In the genomic region with DNA sequence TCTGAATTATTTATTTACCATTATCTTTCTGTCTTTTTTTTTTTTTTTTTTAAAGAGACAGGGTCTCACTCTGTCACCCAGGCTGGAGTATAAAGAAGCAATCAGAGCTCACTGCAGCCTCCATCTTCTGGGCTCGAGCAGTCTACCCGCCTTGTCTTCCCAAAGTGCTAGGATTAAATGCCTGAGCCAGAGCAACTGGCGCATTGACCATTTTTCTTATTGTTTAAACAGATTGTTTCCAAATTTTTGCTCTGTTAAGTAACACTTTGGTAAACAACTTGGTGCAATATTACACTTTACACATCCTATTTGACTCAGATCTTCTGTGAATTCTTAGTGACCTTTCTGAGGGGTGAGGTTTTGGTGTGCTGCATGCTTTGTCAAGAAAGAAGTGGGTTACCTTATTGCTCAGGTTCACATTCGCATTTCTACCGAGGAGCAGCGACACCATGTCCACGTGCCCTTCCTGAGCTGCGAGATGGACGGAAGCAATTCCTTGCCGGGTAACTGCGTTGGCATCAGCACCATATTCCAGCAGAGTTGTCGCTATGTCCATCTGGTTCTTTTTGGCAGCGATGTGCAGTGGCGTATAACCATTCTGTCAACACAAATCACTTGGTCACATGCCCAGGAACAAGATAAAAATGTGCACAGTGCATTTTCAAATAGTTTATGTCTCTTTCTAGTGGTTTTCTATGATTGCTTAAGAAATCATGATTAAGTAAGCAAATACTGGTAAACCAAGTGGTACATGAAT, we compare ENCODE assay signal across 15 cellular contexts.
A peak's percentile ranks its signal among the peaks of the same experiment; 100 is the strongest.
DNase-seq lines count a peak whose midpoint lies in the region; ATAC-seq, FAIRE-seq and TF ChIP-seq lines count a peak whose summit lies in the region.
"Had no signal": no experiment of that assay in that cellular context is flagged by ENCODE, and none has a peak within 500 bp of the region (broad histone marks: within the 10 kb centered on the region; RNA-seq: fewer than 3 reads in every experiment).

No MANE protein-coding gene starts in this region.

- H3K27me3 ChIP-seq in spleen (replicated peaks in 1 of 7) = no peaks in the 10 kb centered on the region

- 93 to 96% (median 94%) methylated on average over 14 of the region's 14 CpGs for WGBS in spleen, 5 donors

- no peak for TF ChIP-seq CTCF in cardiac fibroblast (IDR thresholded peaks at IDR 0.05; ENCODE audit: low read depth, low read length)
- TF ChIP-seq CTCF in spleen (IDR thresholded peaks at IDR 0.05 in 8 of 11, conservative IDR thresholded peaks at IDR 0.05 in 3 of 11) = no peak

- TF ChIP-seq POLR2A in H54 (IDR thresholded peaks at IDR 0.05; ENCODE audit: low read depth, low read length) (no peak), spleen (IDR thresholded peaks at IDR 0.05) (no peak)

- H3K9me3 ChIP-seq in spleen = no peaks in the 10 kb centered on the region

- intact Hi-C loops in spleen (cut with DNase I; ENCODE audit: low total_unique reads) = no loop called here

- DNase-seq in H54 (ENCODE audit: insufficient read length, low spot score) (no peak), cardiac fibroblast (ENCODE audit: low read depth in 2 of 2) (peak; percentile 36 to 83), inferior parietal cortex (ENCODE audit: extremely low spot score) (peak; percentile 71), superior temporal gyrus (ENCODE audit: extremely low spot score) (peak; percentile 82), amniotic stem cell (lab: John Stamatoyannopoulos, UW) (no peak), spleen (no peak)
- DNase-seq: CD8-positive, alpha-beta T cell; effector CD4-positive, alpha-beta T cell; mammary epithelial cell; NCI-H1930; SK-N-SH; stimulated activated CD4-positive, alpha-beta T cell treated with anti-CD3 and anti-CD28 coated beads, Interleukin-2, amount 100 ng/mL, for 48 hours; stimulated activated naive CD8-positive, alpha-beta T cell treated with anti-CD3 and anti-CD28 coated beads, Interleukin-15, Interleukin-2, amounts not matched to agents 100 U/mL and 50 U/mL, for 24 hours had no signal

- H3K4me3 ChIP-seq in cardiac fibroblast (replicated peaks in 1 of 2; ENCODE audit: low read depth in 2 of 2, low read length in 2 of 2) (no peak overlapping the region), spleen (no peak overlapping the region)

- no peaks in the 10 kb centered on the region for H3K4me1 ChIP-seq in spleen

- H3K36me3 ChIP-seq in spleen = peaks cover 0 to 34% (median under 1%) of the 10 kb centered on the region in 6 donors

- ATAC-seq in HG03135 (IDR thresholded peaks at IDR 0.05; ENCODE audit: unreplicated experiment) (no peak), HG03378 (IDR thresholded peaks at IDR 0.05; ENCODE audit: unreplicated experiment) (no peak)
- ATAC-seq: CD8-positive, alpha-beta T cell; stimulated activated naive CD8-positive, alpha-beta T cell treated with anti-CD3 and anti-CD28 coated beads, Interleukin-15, Interleukin-2, amounts not matched to agents 100 U/mL and 50 U/mL, for 24 hours had no signal

- peak; percentile 23 for FAIRE-seq in H54 (lab: Jason Lieb, UNC)

- no peak overlapping the region for H3K27ac ChIP-seq in spleen

Comparison
In these comparisons a context has a peak if more than half of its experiments do, and no peak if none do; other contexts are left out.
1. DNase-seq: peak in cardiac fibroblast (2 of 2), inferior parietal cortex (single experiment) and superior temporal gyrus (single experiment); none in H54 (single experiment), amniotic stem cell (single experiment) and spleen (single experiment).